Comparison of ENCODE assay signal across 11 cellular contexts in genomic region chr3:197957775-197958103, GRCh38. TPM values are rescaled to one million over a fixed set of nuclear protein-coding genes. Genes with fewer than 3 reads are reported as not detected.
DNase-seq lines count a peak whose midpoint lies in the region; ATAC-seq and TF ChIP-seq lines count a peak whose summit lies in the region.
"Had no signal": no experiment of that assay in that cellular context is flagged by ENCODE, and none has a peak within 500 bp of the region (broad histone marks: within the 10 kb centered on the region; RNA-seq: fewer than 3 reads in every experiment).

No MANE protein-coding gene starts in this region.

- H3K27me3 ChIP-seq in right lobe of liver (no peaks in the 10 kb centered on the region), transverse colon (no peaks in the 10 kb centered on the region)
- H3K27me3 ChIP-seq: BLaER1 treated with 17β-estradiol and CSF1 and Interleukin-3, amounts not matched to agents 10 nM and 100 nM had no signal

- CTCF ChIA-PET in activated naive CD4-positive, alpha-beta T cell treated with anti-CD3 and anti-CD28 coated beads for 36 hours (lab: Charles Lee), result no interaction called here
- CTCF ChIA-PET in WTC11 (lab: Charles Lee), result interaction anchor here (0.6 kb wide), 1 partner anchor 31 kb away, joined by 3 read pairs; no protein-coding TSS in a partner anchor

- H3K9me3 ChIP-seq in right lobe of liver, result no peaks in the 10 kb centered on the region
- H3K9me3 ChIP-seq in transverse colon, result no peaks in the 10 kb centered on the region
- H3K9me3 ChIP-seq: BLaER1 treated with 17β-estradiol and CSF1 and Interleukin-3, amounts not matched to agents 10 nM and 100 nM had no signal

- H3K4me3 ChIP-seq in right lobe of liver (no peak overlapping the region), transverse colon (no peak overlapping the region)
- H3K4me3 ChIP-seq: BLaER1 treated with 17β-estradiol and CSF1 and Interleukin-3, amounts not matched to agents 10 nM and 100 nM had no signal

- TF ChIP-seq POLR2A in right lobe of liver (IDR thresholded peaks at IDR 0.05) (peak; percentile 7), transverse colon (IDR thresholded peaks at IDR 0.05) (peak; percentile 5)

- in situ Hi-C loops in transverse colon (cut with MboI; ENCODE audit: low pct_ligation_motif_present in 1 of 4, low pct_unique_long_range_greater_than_20kb in 1 of 4, low sequenced_read_pairs in 3 of 4), result no loop called here

- peaks cover 15 to 47% of the 10 kb centered on the region in 2 donors for H3K36me3 Mint-ChIP-seq in activated naive CD4-positive, alpha-beta T cell treated with anti-CD3 and anti-CD28 coated beads, Interleukin-2, amount 50 U/mL, for 72 hours
- peaks cover 28% of the 10 kb centered on the region for H3K36me3 Mint-ChIP-seq in activated naive CD4-positive, alpha-beta T cell treated with anti-CD3 and anti-CD28 coated beads for 36 hours (ENCODE audit: low read depth)
- peaks cover 36% of the 10 kb centered on the region for H3K36me3 Mint-ChIP-seq in WTC11

- H3K27ac ChIP-seq in right lobe of liver, result peak overlapping the region in 2 of 3 donors; percentile 25 to 52
- peak overlapping the region in 3 of 4 donors; percentile 15 to 85 (median 50) for H3K27ac ChIP-seq in transverse colon

- H3K9me3 Mint-ChIP-seq in activated naive CD4-positive, alpha-beta T cell treated with anti-CD3 and anti-CD28 coated beads, Interleukin-2, amount 50 U/mL, for 72 hours, result no peaks in the 10 kb centered on the region
- H3K9me3 Mint-ChIP-seq in activated naive CD4-positive, alpha-beta T cell treated with anti-CD3 and anti-CD28 coated beads for 36 hours, result no peaks in the 10 kb centered on the region
- no peaks in the 10 kb centered on the region for H3K9me3 Mint-ChIP-seq in WTC11

- H3K36me3 ChIP-seq in right lobe of liver (peaks cover 3 to 38% (median 24%) of the 10 kb centered on the region in 4 donors), transverse colon (peaks cover 0 to 34% (median 17%) of the 10 kb centered on the region in 4 donors)

- intact Hi-C loops in activated naive CD4-positive, alpha-beta T cell treated with anti-CD3 and anti-CD28 coated beads for 36 hours (cut with micrococcal nuclease), result loop anchor here (10.0 kb wide), 1 partner anchor 663 kb away; the partner anchor contains the start of gene DLG1
- intact Hi-C loops in right lobe of liver (cut with DNase I), result no loop called here
- intact Hi-C loops in transverse colon (cut with DNase I; ENCODE audit: low total_unique reads), result no loop called here

- POLR2A ChIA-PET in WTC11 (lab: Charles Lee), result interaction anchor here (0.6 kb wide), 1 partner anchor 1175 kb away, joined by 3 read pairs; no protein-coding TSS in a partner anchor

- peak overlapping the region; percentile 90 to 93 for H3K27ac Mint-ChIP-seq in activated naive CD4-positive, alpha-beta T cell treated with anti-CD3 and anti-CD28 coated beads, Interleukin-2, amount 50 U/mL, for 72 hours
- H3K27ac Mint-ChIP-seq in activated naive CD4-positive, alpha-beta T cell treated with anti-CD3 and anti-CD28 coated beads for 36 hours, result no peak overlapping the region
- peak overlapping the region; percentile 66 for H3K27ac Mint-ChIP-seq in WTC11

- DNase-seq in activated naive CD4-positive, alpha-beta T cell treated with anti-CD3 and anti-CD28 coated beads, Interleukin-2, amount 50 U/mL, for 72 hours (ENCODE audit: low spot score in 2 of 2), result no peak
- DNase-seq in activated naive CD4-positive, alpha-beta T cell treated with anti-CD3 and anti-CD28 coated beads for 36 hours, result no peak
- DNase-seq in WTC11 (ENCODE audit: low spot score) (no peak), right lobe of liver (no peak), transverse colon (no peak), NCI-H748 (lab: John Stamatoyannopoulos, UW; ENCODE audit: unreplicated experiment) (no peak), NOMO-1 treated with DMSO at 0.1 percent for 48 hours (lab: John Stamatoyannopoulos, UW; ENCODE audit: unreplicated experiment) (no peak)
- DNase-seq in effector CD8-positive, alpha-beta T cell (lab: John Stamatoyannopoulos, UW), result no peak
- DNase-seq: activated CD8-positive, alpha-beta memory T cell treated with anti-CD3 and anti-CD28 coated beads, Interleukin-2, amount 50 U/mL, for 48 hours; NCI-H2227 treated with DMSO at 0.1 percent for 48 hours had no signal

- TF ChIP-seq EP300 in transverse colon (IDR thresholded peaks at IDR 0.05; ENCODE audit: low read depth), result no peak

- no peaks in the 10 kb centered on the region for H3K27me3 Mint-ChIP-seq in activated naive CD4-positive, alpha-beta T cell treated with anti-CD3 and anti-CD28 coated beads for 36 hours (ENCODE audit: low read depth)
- H3K27me3 Mint-ChIP-seq in WTC11 (ENCODE audit: low read depth), result peaks cover 14% of the 10 kb centered on the region

- TF ChIP-seq CTCF in WTC11 (IDR thresholded peaks at IDR 0.05), result no peak
- TF ChIP-seq CTCF in right lobe of liver (IDR thresholded peaks at IDR 0.05), result no peak
- TF ChIP-seq CTCF in transverse colon (IDR thresholded peaks at IDR 0.05), result no peak

- peaks cover 61% of the 10 kb centered on the region for H3K4me1 Mint-ChIP-seq in activated naive CD4-positive, alpha-beta T cell treated with anti-CD3 and anti-CD28 coated beads for 36 hours (ENCODE audit: low read depth)
- peaks cover 40% of the 10 kb centered on the region for H3K4me1 Mint-ChIP-seq in WTC11

- H3K4me1 ChIP-seq in right lobe of liver (peaks cover 0 to 18% (median 4%) of the 10 kb centered on the region in 4 donors), transverse colon (peaks cover 6 to 41% (median 23%) of the 10 kb centered on the region in 4 donors)

- 54% methylated on average over 4 of the region's 5 CpGs for WGBS in right lobe of liver (ENCODE audit: insufficient coverage, low coverage, low lambda C conversion rate, missing lambda C conversion rate)
- WGBS in transverse colon (ENCODE audit: low coverage in 1 of 2), 2 donors, result 66 to 83% methylated on average over 4 to 5 of the region's 5 CpGs

- no peak overlapping the region for H3K4me3 Mint-ChIP-seq in activated naive CD4-positive, alpha-beta T cell treated with anti-CD3 and anti-CD28 coated beads for 36 hours
- H3K4me3 Mint-ChIP-seq in WTC11, result no peak overlapping the region

- no peak for ATAC-seq in activated naive CD4-positive, alpha-beta T cell treated with anti-CD3 and anti-CD28 coated beads, Interleukin-2, amount 50 U/mL, for 72 hours
- ATAC-seq in WTC11 (peak; percentile 2; the same call in 1 of the 2 replicates), right lobe of liver (no peak)

TF ChIP-seq in WTC11, 78 proteins besides CTCF, POLR2A, EP300 and RAD21 (continues in another document):
- TF ChIP-seq NR3C1 (CRISPR knock-in tag; conservative IDR thresholded peaks at IDR 0.05; ENCODE audit: low read depth), result no peak
- TF ChIP-seq, protein P1, sequence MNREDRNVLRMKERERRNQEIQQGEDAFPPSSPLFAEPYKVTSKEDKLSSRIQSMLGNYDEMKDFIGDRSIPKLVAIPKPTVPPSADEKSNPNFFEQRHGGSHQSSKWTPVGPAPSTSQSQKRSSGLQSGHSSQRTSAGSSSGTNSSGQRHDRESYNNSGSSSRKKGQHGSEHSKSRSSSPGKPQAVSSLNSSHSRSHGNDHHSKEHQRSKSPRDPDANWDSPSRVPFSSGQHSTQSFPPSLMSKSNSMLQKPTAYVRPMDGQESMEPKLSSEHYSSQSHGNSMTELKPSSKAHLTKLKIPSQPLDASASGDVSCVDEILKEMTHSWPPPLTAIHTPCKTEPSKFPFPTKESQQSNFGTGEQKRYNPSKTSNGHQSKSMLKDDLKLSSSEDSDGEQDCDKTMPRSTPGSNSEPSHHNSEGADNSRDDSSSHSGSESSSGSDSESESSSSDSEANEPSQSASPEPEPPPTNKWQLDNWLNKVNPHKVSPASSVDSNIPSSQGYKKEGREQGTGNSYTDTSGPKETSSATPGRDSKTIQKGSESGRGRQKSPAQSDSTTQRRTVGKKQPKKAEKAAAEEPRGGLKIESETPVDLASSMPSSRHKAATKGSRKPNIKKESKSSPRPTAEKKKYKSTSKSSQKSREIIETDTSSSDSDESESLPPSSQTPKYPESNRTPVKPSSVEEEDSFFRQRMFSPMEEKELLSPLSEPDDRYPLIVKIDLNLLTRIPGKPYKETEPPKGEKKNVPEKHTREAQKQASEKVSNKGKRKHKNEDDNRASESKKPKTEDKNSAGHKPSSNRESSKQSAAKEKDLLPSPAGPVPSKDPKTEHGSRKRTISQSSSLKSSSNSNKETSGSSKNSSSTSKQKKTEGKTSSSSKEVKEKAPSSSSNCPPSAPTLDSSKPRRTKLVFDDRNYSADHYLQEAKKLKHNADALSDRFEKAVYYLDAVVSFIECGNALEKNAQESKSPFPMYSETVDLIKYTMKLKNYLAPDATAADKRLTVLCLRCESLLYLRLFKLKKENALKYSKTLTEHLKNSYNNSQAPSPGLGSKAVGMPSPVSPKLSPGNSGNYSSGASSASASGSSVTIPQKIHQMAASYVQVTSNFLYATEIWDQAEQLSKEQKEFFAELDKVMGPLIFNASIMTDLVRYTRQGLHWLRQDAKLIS (CRISPR knock-in tag; IDR thresholded peaks at IDR 0.05; ENCODE audit: borderline replicate concordance), result no peak
- no peak for TF ChIP-seq SP1 (CRISPR knock-in tag; conservative IDR thresholded peaks at IDR 0.05)
- TF ChIP-seq ZNF671 (CRISPR knock-in tag; IDR thresholded peaks at IDR 0.05), result 0 out of 2 replicates have a peak, but pooled peaks have one; percentile 19
- no peak for TF ChIP-seq NFE2L1 (CRISPR knock-in tag; IDR thresholded peaks at IDR 0.05)
- TF ChIP-seq ZNF423 (CRISPR knock-in tag; IDR thresholded peaks at IDR 0.05), result no peak
- no peak for TF ChIP-seq ZBTB21 (CRISPR knock-in tag; IDR thresholded peaks at IDR 0.05; ENCODE audit: borderline replicate concordance)
- no peak for TF ChIP-seq CREB1 (CRISPR knock-in tag; IDR thresholded peaks at IDR 0.05)

RNA-seq across cellular contexts. Expression of gene LMLN, which starts 2.3 kb away (rescaled TPM):
- 1 to 10 TPM; 2.4 to 8.4 TPM for total RNA-seq in activated naive CD4-positive, alpha-beta T cell treated with anti-CD3 and anti-CD28 coated beads, Interleukin-2, amount 50 U/mL, for 72 hours
- total RNA-seq in activated naive CD4-positive, alpha-beta T cell treated with anti-CD3 and anti-CD28 coated beads for 36 hours, result 1 to 10 TPM; 2.1 to 2.2 TPM
- total RNA-seq in WTC11 (2021), result 3.6 to 5.2 TPM (median 4.2 TPM) in 3 replicates
- total RNA-seq in right lobe of liver, result 1 to 10 TPM; 1.5 to 3.2 (median 2.4) TPM
- 10 to 100 TPM in 1 of 4 donors, 1 to 10 TPM in 2, under 1 TPM in 1; 1.00 to 11.2 (median 6.4) TPM for total RNA-seq in transverse colon

RNA-seq across cellular contexts. Expression of gene RPL35A, which starts 7.7 kb away (rescaled TPM):
- total RNA-seq in activated naive CD4-positive, alpha-beta T cell treated with anti-CD3 and anti-CD28 coated beads, Interleukin-2, amount 50 U/mL, for 72 hours, result 1,000 to 10,000 TPM; 1,604 to 1,708 TPM
- 1,000 to 10,000 TPM; 1,826 to 1,852 TPM for total RNA-seq in activated naive CD4-positive, alpha-beta T cell treated with anti-CD3 and anti-CD28 coated beads for 36 hours
- total RNA-seq in WTC11 (2021) (1,384 to 1,463 TPM (median 1,429 TPM) in 3 replicates), right lobe of liver (100 to 1,000 TPM; 234 to 275 (median 255) TPM), transverse colon (100 to 1,000 TPM; 287 to 381 (median 347) TPM)
